In genomic region chr5:108654042-108654441, GRCh38 we compare ENCODE assay signal across 34 cellular contexts.
A peak's percentile ranks its signal among the peaks of the same experiment; 100 is the strongest.
DNase-seq lines count a peak whose midpoint lies in the region; FAIRE-seq and TF ChIP-seq lines count a peak whose summit lies in the region.
"Had no signal": no experiment of that assay in that cellular context is flagged by ENCODE, and none has a peak within 500 bp of the region (broad histone marks: within the 10 kb centered on the region; RNA-seq: fewer than 3 reads in every experiment).

No MANE protein-coding gene starts in this region.

- H4K20me1 ChIP-seq in endothelial cell of umbilical vein (replicated peaks; ENCODE audit: control insufficient read depth, extremely low read depth, insufficient read depth, low read length) = no peaks in the 10 kb centered on the region

- intact Hi-C loops in endothelial cell of umbilical vein (cut with micrococcal nuclease) = loop anchor here (5.0 kb wide), 1 partner anchor 228 kb away; no protein-coding TSS in a partner anchor

- H3K27ac ChIP-seq in endothelial cell of umbilical vein (ENCODE audit: insufficient read depth, low read depth, low read length) = peak overlapping the region; percentile 64
- H3K27ac ChIP-seq: C4-2B, left ventricle myocardium inferior, prostate gland, suprapubic skin, VCaP had no signal

- dilution Hi-C loops in endothelial cell of umbilical vein (cut with MboI; ENCODE audit: extremely low pct_ligation_motif_present, low sequenced_read_pairs) = no loop called here

- H3K9me3 ChIP-seq in endothelial cell of umbilical vein (replicated peaks; ENCODE audit: control insufficient read depth, insufficient read depth, low read length) = no peaks in the 10 kb centered on the region
- H3K9me3 ChIP-seq: left ventricle myocardium inferior, prostate gland, suprapubic skin had no signal

- H3K4me3 ChIP-seq in endothelial cell of umbilical vein (replicated peaks in 1 of 3; ENCODE audit: insufficient read depth in 1 of 3, low read depth in 1 of 3, low read length in 3 of 3) = no peak overlapping the region
- H3K4me3 ChIP-seq: GM12878, left ventricle myocardium inferior, prostate gland, suprapubic skin had no signal

- in situ Hi-C loops in GM13976 (cut with MboI; ENCODE audit: low sequenced_read_pairs, unreplicated experiment) = no loop called here

- CTCF ChIA-PET in endothelial cell of umbilical vein (lab: Charles Lee) = interaction anchor here (1.4 kb wide), 1 partner anchor 12 kb away, joined by 11 read pairs; no protein-coding TSS in a partner anchor

- H3K36me3 ChIP-seq in endothelial cell of umbilical vein (ENCODE audit: control insufficient read depth in 2 of 2, extremely low read depth in 1 of 2, insufficient read depth in 2 of 2, low read length in 2 of 2) = no peaks in the 10 kb centered on the region
- H3K36me3 ChIP-seq: left ventricle myocardium inferior, prostate gland, suprapubic skin had no signal

- TF ChIP-seq POLR2A in H54 (IDR thresholded peaks at IDR 0.05; ENCODE audit: low read depth, low read length) (no peak), endothelial cell of umbilical vein (IDR thresholded peaks at IDR 0.05; ENCODE audit: low read depth, low read length) (no peak)

- TSS peak; percentile 23 for BruUV-seq in endothelial cell of umbilical vein (replicated peaks; lab: Mats Ljungman, UMichigan)

- H3K9ac ChIP-seq in endothelial cell of umbilical vein (replicated peaks; ENCODE audit: extremely low read depth, insufficient read depth, low read length) = no peak overlapping the region

- no peaks in the 10 kb centered on the region for H3K27me3 ChIP-seq in endothelial cell of umbilical vein (ENCODE audit: control insufficient read depth in 2 of 2, insufficient read depth in 2 of 2, low read length in 2 of 2)

- peaks cover 38% of the 10 kb centered on the region for H3K4me1 ChIP-seq in endothelial cell of umbilical vein (ENCODE audit: control insufficient read depth, extremely low read depth, insufficient read depth, low read length)
- H3K4me1 ChIP-seq: prostate gland had no signal

- POLR2A ChIA-PET in endothelial cell of umbilical vein (lab: Charles Lee) = interaction anchor here (0.6 kb wide), 1 partner anchor 822 kb away, joined by 6 read pairs; no protein-coding TSS in a partner anchor

- H3K79me2 ChIP-seq in endothelial cell of umbilical vein (ENCODE audit: control insufficient read depth, insufficient read depth, low read length) = no peaks in the 10 kb centered on the region

- peak; percentile 27 for FAIRE-seq in H54 (lab: Jason Lieb, UNC)
- no peak for FAIRE-seq in endothelial cell of umbilical vein (lab: Jason Lieb, UNC)
- FAIRE-seq: GM12878, HTR-8/SVneo had no signal

- H2AFZ ChIP-seq in endothelial cell of umbilical vein (ENCODE audit: low read depth, low read length) = peak overlapping the region; percentile 79

- DNase-seq in H54 (ENCODE audit: insufficient read length, low spot score) = no peak
- peak; percentile 26 for DNase-seq in NCI-H460 (ENCODE audit: extremely low read depth, low read depth)
- peak; percentile 58 for DNase-seq in endothelial cell of umbilical vein (ENCODE audit: low read depth, low spot score)
- peak; percentile 34 for DNase-seq in kidney glomerular epithelial cell (lab: John Stamatoyannopoulos, UW)
- no peak for DNase-seq in putamen (ENCODE audit: low spot score)
- DNase-seq in NCI-H2081 treated with DMSO at 0.1 percent for 48 hours (lab: John Stamatoyannopoulos, UW) = no peak
- no peak for DNase-seq in GM19238 (ENCODE audit: insufficient read length, low spot score)
- DNase-seq in GM13976 (ENCODE audit: low spot score) = no peak
- DNase-seq: activated CD4-positive, alpha-beta T cell treated with anti-CD3 and anti-CD28 coated beads for 4 hours; activated gamma-delta T cell; activated naive CD8-positive, alpha-beta T cell treated with anti-CD3 and anti-CD28 coated beads, Interleukin-2, amount 10 ng/mL, durations not matched to agents 7 days and 5 days; activated T-cell treated with anti-CD3 and anti-CD28 coated beads, Interleukin-2, amount 50 U/mL, for 1 hour; Calu3; DMS79 treated with DMSO at 0.1 percent for 48 hours; effector CD4-positive, alpha-beta T cell; hypothalamus; immature natural killer cell; KBM-7; left ventricle myocardium inferior; naive B cell; NCI-H146; NCI-H2171; NCI-H524; NK-92 treated with Interleukin-12 subunit alpha and Interleukin-12 subunit beta, amount 100 ng/mL, for 24 hours; SHP77 treated with DMSO at 0.1 percent for 48 hours; stimulated activated naive CD4-positive, alpha-beta T cell; SW 1271; T-helper 9 cell had no signal

- TF ChIP-seq CTCF in endothelial cell of umbilical vein (IDR thresholded peaks at IDR 0.05; ENCODE audit: extremely low read depth in 1 of 2, insufficient read depth in 1 of 2, low read depth in 1 of 2, low read length in 2 of 2) = no peak
- no peak for TF ChIP-seq CTCF in GM13976 (IDR thresholded peaks at IDR 0.05; ENCODE audit: borderline replicate concordance, control extremely low read depth, extremely low read depth, insufficient read depth, missing control alignments)

- peak overlapping the region; percentile 14 for H3K4me2 ChIP-seq in endothelial cell of umbilical vein (ENCODE audit: insufficient read depth, low read length)

- no peaks in the 10 kb centered on the region for H3K9me1 ChIP-seq in endothelial cell of umbilical vein (replicated peaks; ENCODE audit: control insufficient read depth, extremely low read depth, insufficient read depth, low read length)

TF ChIP-seq in endothelial cell of umbilical vein, 7 proteins besides CTCF, POLR2A, EP300 and RAD21:
- peak; percentile 12 for TF ChIP-seq GATA2 (IDR thresholded peaks at IDR 0.05; ENCODE audit: insufficient read depth, insufficient read length, low read depth, low read length)
- no peak for TF ChIP-seq POLR2AphosphoS5 (IDR thresholded peaks at IDR 0.05; ENCODE audit: insufficient read depth, low read depth, low read length)
- TF ChIP-seq JUN (IDR thresholded peaks at IDR 0.05; ENCODE audit: borderline replicate concordance, insufficient read depth, insufficient read length, low read depth) = no peak
- no peak for TF ChIP-seq MAX (IDR thresholded peaks at IDR 0.05; ENCODE audit: insufficient read depth, insufficient read length)
- TF ChIP-seq EZH2 (IDR thresholded peaks at IDR 0.05; ENCODE audit: borderline replicate concordance, low read depth, low read length, severe bottlenecking) = no peak
- TF ChIP-seq FOS (IDR thresholded peaks at IDR 0.05; ENCODE audit: borderline replicate concordance, insufficient read depth, low read length) = peak; percentile 64
- TF ChIP-seq MYC (IDR thresholded peaks at IDR 0.05; ENCODE audit: low read depth, low read length) = no peak
TF ChIP-seq in endothelial cell of umbilical vein: peak in this region for 2.

Comparison
In these comparisons a context has a peak if more than half of its experiments do, and no peak if none do; other contexts are left out.
1. DNase-seq: peak in NCI-H460 (single experiment), endothelial cell of umbilical vein (single experiment) and kidney glomerular epithelial cell (single experiment); none in H54 (single experiment), putamen (single experiment), NCI-H2081 treated with DMSO at 0.1 percent for 48 hours (single experiment), GM19238 (single experiment) and GM13976 (single experiment).